In genomic region chr10:124150189-124150806, GRCh38 we compare ENCODE assay signal across 23 cellular contexts. TPM values are rescaled to one million over a fixed set of nuclear protein-coding genes. Genes with fewer than 3 reads are reported as not detected.
DNase-seq lines count a peak whose midpoint lies in the region; ATAC-seq, FAIRE-seq and TF ChIP-seq lines count a peak whose summit lies in the region.
"Had no signal": no experiment of that assay in that cellular context is flagged by ENCODE, and none has a peak within 500 bp of the region (broad histone marks: within the 10 kb centered on the region; RNA-seq: fewer than 3 reads in every experiment).

No MANE protein-coding gene starts in this region.

- WGBS in H1 (ENCODE audit: extremely low coverage in 1 of 2, insufficient coverage in 1 of 2, insufficient read length in 1 of 2, insufficient replicate concordance in 2 of 2, low coverage in 1 of 2, low lambda C conversion rate in 2 of 2, missing lambda C conversion rate in 1 of 2), 2 experiments: 94% methylated on average over 7 of the region's 7 CpGs; no CpG with 5 or more reads in 1 of the 2 experiments

- POLR2A ChIA-PET in H1 (lab: Charles Lee; ENCODE audit: partially characterized antibody): no interaction called here

- H3K23ac ChIP-seq in H1 (ENCODE audit: insufficient read length): no peak overlapping the region

- H2AFZ ChIP-seq in H1 (ENCODE audit: low read length): no peak overlapping the region

- H3K27me3 ChIP-seq in H1 (replicated peaks in 1 of 4; ENCODE audit: control insufficient read depth in 3 of 4, extremely low read depth in 1 of 4, insufficient read depth in 3 of 4, low read length in 3 of 4) (no peaks in the 10 kb centered on the region), neutrophil (no peaks in the 10 kb centered on the region), MG63 (no peaks in the 10 kb centered on the region)
- H3K27me3 ChIP-seq: dorsolateral prefrontal cortex, gastroesophageal sphincter, right lobe of liver, upper lobe of right lung had no signal

- no peaks in the 10 kb centered on the region for H3K79me1 ChIP-seq in H1 (ENCODE audit: low read depth, low read length)

- H3K4me3 Mint-ChIP-seq in CD14-positive monocyte: no peak overlapping the region
- H3K4me3 Mint-ChIP-seq: activated CD4-positive, alpha-beta T cell treated with anti-CD3 and anti-CD28 coated beads for 36 hours; CD8-positive, alpha-beta T cell; stimulated activated effector memory CD8-positive, alpha-beta T cell treated with anti-CD3 and anti-CD28 coated beads, Interleukin-12 subunit alpha, Interleukin-12 subunit beta, amount 100 ng/mL, for 72 hours; T-helper 2 cell treated with Interferon-gamma antibody and Interleukin-4, amounts not matched to agents 5 μg/mL and 100 μg/mL, for 36 hours had no signal

- no peak overlapping the region for H3K18ac ChIP-seq in H1 (ENCODE audit: extremely low read depth, low read length)

- H3K4me1 ChIP-seq in H1 (replicated peaks in 1 of 4; ENCODE audit: control insufficient read depth in 3 of 4, insufficient read depth in 4 of 4, low read length in 3 of 4) (peaks cover 0 to 7% (median 3%) of the 10 kb centered on the region in 4 experiments; a peak in 3 of 7 replicates), neutrophil (ENCODE audit: control insufficient read depth in 1 of 2, insufficient read depth in 1 of 2, low read depth in 1 of 2, low read length in 1 of 2) (peaks cover 90 to 93% of the 10 kb centered on the region in 2 experiments)
- H3K4me1 ChIP-seq: HAP-1 had no signal

- no peak for TF ChIP-seq POLR2A in H1 (IDR thresholded peaks at IDR 0.05; ENCODE audit: control extremely low read depth in 1 of 2, low read depth in 2 of 2, low read length in 2 of 2)

- H3K36me3 ChIP-seq in KOPT-K1 (ENCODE audit: insufficient read depth, low read length): no peaks in the 10 kb centered on the region
- no peaks in the 10 kb centered on the region for H3K36me3 ChIP-seq in H1 (ENCODE audit: control insufficient read depth in 2 of 4, insufficient read depth in 4 of 4, low read length in 3 of 4)
- no peaks in the 10 kb centered on the region for H3K36me3 ChIP-seq in neutrophil
- no peaks in the 10 kb centered on the region for H3K36me3 ChIP-seq in MG63
- H3K36me3 ChIP-seq: gastroesophageal sphincter, HAP-1, right lobe of liver, upper lobe of right lung had no signal

- H3K79me2 ChIP-seq in H1 (ENCODE audit: control insufficient read depth in 1 of 2, insufficient read depth in 2 of 2, low read length in 2 of 2): no peaks in the 10 kb centered on the region

- H3K4ac ChIP-seq in H1 (replicated peaks; ENCODE audit: insufficient read length, low read depth, low read length): no peak overlapping the region

- peak overlapping the region in 6 of 7 donors; percentile 18 to 86 (median 76) for H3K27ac Mint-ChIP-seq in CD14-positive monocyte
- H3K27ac Mint-ChIP-seq: activated CD4-positive, alpha-beta T cell treated with anti-CD3 and anti-CD28 coated beads for 36 hours; CD8-positive, alpha-beta T cell; stimulated activated effector memory CD8-positive, alpha-beta T cell treated with anti-CD3 and anti-CD28 coated beads, Interleukin-12 subunit alpha, Interleukin-12 subunit beta, amount 100 ng/mL, for 72 hours; T-helper 2 cell treated with Interferon-gamma antibody and Interleukin-4, amounts not matched to agents 5 μg/mL and 100 μg/mL, for 36 hours had no signal

- peaks cover 0 to 10% of the 10 kb centered on the region in 2 donors for H3K36me3 Mint-ChIP-seq in CD14-positive monocyte
- H3K36me3 Mint-ChIP-seq: CD8-positive, alpha-beta T cell; stimulated activated effector memory CD8-positive, alpha-beta T cell treated with anti-CD3 and anti-CD28 coated beads, Interleukin-12 subunit alpha, Interleukin-12 subunit beta, amount 100 ng/mL, for 72 hours had no signal

- no peak overlapping the region for H2BK120ac ChIP-seq in H1 (replicated peaks; ENCODE audit: low read depth, low read length)

- H3K9ac ChIP-seq in H1 (replicated peaks in 1 of 4; ENCODE audit: extremely low read depth in 1 of 4, low read depth in 3 of 4, low read length in 3 of 4): no peak overlapping the region

- peaks cover 0 to 17% (median 6%) of the 10 kb centered on the region in 3 donors for H3K27me3 Mint-ChIP-seq in CD14-positive monocyte (ENCODE audit: low read depth in 3 of 3)

- H3K56ac ChIP-seq in H1 (replicated peaks; ENCODE audit: insufficient read length, low read depth, low read length): no peak overlapping the region

- no peak overlapping the region for H3K4me2 ChIP-seq in H1 (ENCODE audit: insufficient read depth in 1 of 2, low read depth in 2 of 2, low read length in 2 of 2)

- TF ChIP-seq CTCF in CD14-positive monocyte (IDR thresholded peaks at IDR 0.05): no peak
- no peak for TF ChIP-seq CTCF in H1 (IDR thresholded peaks at IDR 0.05; ENCODE audit: control extremely low read depth in 1 of 3, insufficient read depth in 1 of 3, low read depth in 1 of 3, low read length in 3 of 3)
- no peak for TF ChIP-seq CTCF in neutrophil (IDR thresholded peaks at IDR 0.05)

- ATAC-seq in SK-N-SH treated with all-trans-retinoic acid at 6 μM for 48 hours (no peak), HG03571 (IDR thresholded peaks at IDR 0.05; ENCODE audit: unreplicated experiment) (no peak)
- ATAC-seq: activated CD4-positive, alpha-beta T cell treated with anti-CD3 and anti-CD28 coated beads for 36 hours; CD8-positive, alpha-beta T cell; gastroesophageal sphincter; mucosa of descending colon; right lobe of liver; Right ventricle myocardium inferior; stimulated activated effector memory CD8-positive, alpha-beta T cell treated with anti-CD3 and anti-CD28 coated beads, Interleukin-12 subunit alpha, Interleukin-12 subunit beta, amount 100 ng/mL, for 72 hours; upper lobe of right lung had no signal

- H4K20me1 ChIP-seq in H1 (replicated peaks in 1 of 2; ENCODE audit: control insufficient read depth in 1 of 2, insufficient read depth in 2 of 2, low read length in 2 of 2): peaks cover 0 to 4% of the 10 kb centered on the region in 2 experiments

- H4K91ac ChIP-seq in H1 (replicated peaks; ENCODE audit: insufficient read length, low read length): no peak overlapping the region

- H4K5ac ChIP-seq in H1 (ENCODE audit: insufficient read length, low read depth, low read length): peak overlapping the region; percentile 15

- H3K27ac ChIP-seq in KOPT-K1 (ENCODE audit: low read depth, low read length, poor library complexity, severe bottlenecking) (peak overlapping the region; percentile 62), H1 (ENCODE audit: low read depth, low read length) (no peak overlapping the region), neutrophil (peak overlapping the region; percentile 95)
- H3K27ac ChIP-seq: dorsolateral prefrontal cortex, gastroesophageal sphincter, right lobe of liver, upper lobe of right lung had no signal

- H3K9me3 ChIP-seq in KOPT-K1 (ENCODE audit: insufficient read depth, low read length, poor library complexity, severe bottlenecking) (no peaks in the 10 kb centered on the region), H1 (ENCODE audit: insufficient read depth in 2 of 2, low read depth in 1 of 2, low read length in 1 of 2) (no peaks in the 10 kb centered on the region; a peak in 2 of 4 replicates), neutrophil (no peaks in the 10 kb centered on the region), MG63 (no peaks in the 10 kb centered on the region)
- H3K9me3 ChIP-seq: gastroesophageal sphincter, HAP-1, mucosa of descending colon, right lobe of liver, upper lobe of right lung had no signal

- H2BK15ac ChIP-seq in H1 (ENCODE audit: low read length): peak overlapping the region; percentile 31; the same call in 1 of the 2 replicates

- no peak for DNase-seq in CD14-positive monocyte (ENCODE audit: low spot score)
- DNase-seq in H1 (ENCODE audit: low read depth in 1 of 2, low spot score in 2 of 2): no peak
- DNase-seq in MG63: no peak
- DNase-seq: activated CD4-positive, alpha-beta T cell treated with anti-CD3 and anti-CD28 coated beads for 36 hours; activated effector memory CD4-positive, alpha-beta T cell treated with anti-CD3 and anti-CD28 coated beads, Interleukin-2, amount 50 U/mL, for 16 hours; activated T-cell treated with anti-CD3 and anti-CD28 coated beads, Interleukin-2, amount 50 U/mL, for 1 hour; CD8-positive, alpha-beta T cell; dorsolateral prefrontal cortex; mucosa of descending colon; NCI-H82; right lobe of liver; stimulated activated CD4-positive, alpha-beta T cell treated with anti-CD3 and anti-CD28 coated beads, Interleukin-4, amount 100 ng/mL, for 24 hours; upper lobe of right lung had no signal

- H2BK5ac ChIP-seq in H1 (ENCODE audit: low read depth, low read length): no peak overlapping the region

- FAIRE-seq in H1 (lab: Jason Lieb, UNC): no peak

- peaks cover 0 to 1% (median 0%) of the 10 kb centered on the region in 7 donors for H3K9me3 Mint-ChIP-seq in CD14-positive monocyte
- H3K9me3 Mint-ChIP-seq: CD8-positive, alpha-beta T cell; T-helper 2 cell treated with Interferon-gamma antibody and Interleukin-4, amounts not matched to agents 5 μg/mL and 100 μg/mL, for 36 hours had no signal

- no peak overlapping the region for H2AK5ac ChIP-seq in H1 (ENCODE audit: low read depth, low read length)

- H3K4me1 Mint-ChIP-seq in CD14-positive monocyte: peaks cover 47% of the 10 kb centered on the region
- H3K4me1 Mint-ChIP-seq: activated CD4-positive, alpha-beta T cell treated with anti-CD3 and anti-CD28 coated beads for 36 hours had no signal

- peak overlapping the region; percentile 26; the same call in 1 of the 2 replicates for H2BK20ac ChIP-seq in H1 (ENCODE audit: low read length)

- no peak overlapping the region for H4K8ac ChIP-seq in H1 (ENCODE audit: extremely low read depth, insufficient read depth, low read length)

- intact Hi-C loops in CD14-positive monocyte (cut with micrococcal nuclease): loop anchor here in 1 of 2 donors (5.0 kb wide), 1 partner anchor 33 kb away; no protein-coding TSS in a partner anchor

- no peak for TF ChIP-seq RAD21 in H1 (IDR thresholded peaks at IDR 0.05 in 1 of 2, conservative IDR thresholded peaks at IDR 0.05 in 1 of 2; ENCODE audit: low read depth in 2 of 2, low read length in 2 of 2)

- CTCF ChIA-PET in H1 (lab: Charles Lee; ENCODE audit: partially characterized antibody): interaction anchor here (1.0 to 1.6 kb wide), 2 partner anchors 22 to 44 kb away, joined by 3 to 4 read pairs; no protein-coding TSS in a partner anchor

- H3K4me3 ChIP-seq in H1 (ENCODE audit: extremely low read depth in 1 of 4, insufficient read depth in 2 of 4, low read depth in 3 of 4, low read length in 4 of 4) (no peak overlapping the region), neutrophil (ENCODE audit: low read depth in 1 of 2, low read length in 1 of 2) (no peak overlapping the region), MG63 (no peak overlapping the region)
- H3K4me3 ChIP-seq: gastroesophageal sphincter, HAP-1, mucosa of descending colon, right lobe of liver, upper lobe of right lung had no signal

- peaks cover 10% of the 10 kb centered on the region; the same call in 1 of the 2 replicates for H3K23me2 ChIP-seq in H1 (ENCODE audit: low read depth, low read length)

- no peak for TF ChIP-seq EP300 in H1 (IDR thresholded peaks at IDR 0.05; ENCODE audit: borderline replicate concordance in 1 of 2, low read depth in 2 of 2, low read length in 2 of 2)

- H3K14ac ChIP-seq in H1 (ENCODE audit: insufficient read length): no peak overlapping the region

- H2BK12ac ChIP-seq in H1 (ENCODE audit: low read depth, low read length): 0 out of 2 replicates have a peak overlapping the region, but pooled peaks have one; percentile 14

RNA-seq across cellular contexts. Expression of gene CHST15, which starts 56.9 kb away (rescaled TPM):
- polyA plus RNA-seq in CD14-positive monocyte (10 to 100 TPM; 54.4 to 87.5 TPM), H1 (2011; rRNA removed) (7.4 and 8.8 TPM in 2 replicates)
- 9.1 and 9.4 TPM in 2 replicates for total RNA-seq in H1 (2021; fragmentation: NEBNext Ultra II Directional; extraction: Animal tissue kit (Norgen Biotek cat#: 25700))
- 6.8 TPM for polyA plus RNA-seq in H1 (2011; cell fraction: cytosol; rRNA removed)
- polyA plus RNA-seq in H1 (2011; cell fraction: nucleus; rRNA removed): 9.3 TPM
- 5.7 to 7.3 TPM (median 6.0 TPM) in 4 replicates for polyA plus RNA-seq in H1 (2012, experiment 1 of 2)
- 2.3 TPM for polyA plus RNA-seq in H1 (2012, experiment 2 of 2)
- polyA plus RNA-seq in H1 (2013, experiment 1 of 2): 4.7 TPM
- polyA plus RNA-seq in H1 (2013, experiment 2 of 2): 5.0 TPM
- polyA minus RNA-seq in H1 (2011; rRNA and poly(A)+ RNA removed): 17.4 and 19.5 TPM in 2 replicates
- polyA minus RNA-seq in H1 (2011; cell fraction: cytosol; rRNA and poly(A)+ RNA removed): 7.5 TPM
- polyA minus RNA-seq in H1 (2011; cell fraction: nucleus; rRNA and poly(A)+ RNA removed): 15.1 TPM
- 6.1 and 9.8 TPM in 2 replicates for total RNA-seq in MG63 (2014; rRNA removed; shearing (Covaris generic); ENCODE audit: low replicate concordance)
- total RNA-seq: activated CD8-positive, alpha-beta memory T cell treated with anti-CD3 and anti-CD28 coated beads for 36 hours had no signal
